In the genomic region with DNA sequence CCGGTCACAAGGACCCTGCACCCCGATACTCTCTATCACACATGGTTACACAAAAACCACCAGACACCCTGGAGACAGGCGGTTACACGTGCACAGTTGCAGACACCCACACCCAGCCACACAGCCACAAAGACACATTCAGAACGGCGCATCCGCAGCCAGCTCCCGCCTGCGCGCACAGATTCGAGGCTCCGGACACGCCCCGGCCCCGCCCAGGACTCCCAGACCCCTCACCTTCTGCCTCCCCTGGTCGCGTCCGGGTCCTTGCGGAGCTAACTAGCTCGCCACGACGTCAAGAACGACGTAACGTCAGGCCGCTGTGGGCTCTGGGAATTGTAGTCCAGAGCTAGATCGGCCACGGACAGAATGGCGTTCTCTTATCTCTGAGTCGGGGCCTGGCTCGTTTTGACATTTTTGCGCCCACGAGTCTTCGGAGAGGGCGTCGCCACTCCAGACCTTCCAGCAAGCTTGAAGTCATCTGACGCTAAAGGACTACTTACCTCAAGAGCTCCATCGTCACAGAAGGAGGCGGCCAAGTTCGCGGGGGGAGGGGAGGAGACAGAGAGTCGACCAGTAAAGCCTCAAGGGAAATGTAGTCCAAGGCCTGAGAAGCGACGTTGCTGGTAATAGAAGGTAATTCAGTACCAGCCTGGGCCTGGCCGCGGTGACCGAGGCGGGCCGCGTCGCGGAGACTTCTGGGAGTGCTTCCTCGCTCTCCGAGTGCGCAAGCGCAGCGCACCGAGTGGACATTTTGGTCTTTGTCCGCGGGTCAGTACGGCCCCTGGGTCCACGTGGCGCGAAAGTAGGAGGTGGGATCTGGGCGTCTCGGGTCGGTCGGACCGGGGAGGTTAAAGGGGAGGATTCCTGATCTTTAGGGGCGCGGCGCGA, we compare ENCODE assay signal across 8 cellular contexts. TPM values are rescaled to one million over a fixed set of nuclear protein-coding genes. Genes with fewer than 3 reads are reported as not detected.
DNase-seq lines count a peak whose midpoint lies in the region; ATAC-seq, FAIRE-seq and TF ChIP-seq lines count a peak whose summit lies in the region.

ZNF146 (plus strand) TSS at position 719 of the 888 bp plus-strand sequence. CDS start 21,335 bp downstream, outside the sequence.
ZNF565 (minus strand) TSS at position 278 of the 888 bp plus-strand sequence. CDS start 12,680 bp downstream, outside the sequence.

- peak within 1 kb of the TSS; percentile 98 for H4K8ac ChIP-seq in trophoblast cell (ENCODE audit: low read depth, low read length)

- ATAC-seq in HG02798 (IDR thresholded peaks at IDR 0.05; ENCODE audit: poor library complexity, unreplicated experiment), result peak; percentile 93
- peak; percentile 96 to 98 (median 97) for ATAC-seq in heart left ventricle

- H3K36me3 ChIP-seq in SU-DHL-6 (ENCODE audit: low read length) (peaks cover 7% of the 10 kb centered on the region; the same call in 1 of the 2 replicates), heart left ventricle (peaks cover 0 to 11% (median 4%) of the 10 kb centered on the region in 9 donors), trophoblast cell (ENCODE audit: control insufficient read depth in 1 of 2, insufficient read depth in 2 of 2, low read length in 2 of 2) (peaks cover 2 to 5% of the 10 kb centered on the region in 2 experiments), transverse colon (peaks cover 0 to 9% (median 2%) of the 10 kb centered on the region in 4 donors)

- peak within 1 kb of the TSS; percentile 95 for H3K18ac ChIP-seq in trophoblast cell (ENCODE audit: low read length)

- FAIRE-seq in GM12892 (lab: Jason Lieb, UNC), result peak; percentile 99

- H3K27me3 ChIP-seq in SU-DHL-6 (ENCODE audit: low read length) (no peaks in the 10 kb centered on the region), heart left ventricle (no peaks in the 10 kb centered on the region), trophoblast cell (ENCODE audit: insufficient read depth, low read length) (no peaks in the 10 kb centered on the region), transverse colon (no peaks in the 10 kb centered on the region)

- peaks cover 11% of the 10 kb centered on the region for H3K79me1 ChIP-seq in trophoblast cell (ENCODE audit: low read length)

- H2BK5ac ChIP-seq in trophoblast cell (ENCODE audit: low read depth, low read length, poor library complexity), result peak within 1 kb of the TSS; percentile 98

- peak; percentile 88 for TF ChIP-seq POLR2A in GM12892 (IDR thresholded peaks at IDR 0.05; ENCODE audit: low read depth, low read length)
- TF ChIP-seq POLR2A in heart left ventricle (IDR thresholded peaks at IDR 0.05), result peak in 1 of 2 donors; percentile 71
- TF ChIP-seq POLR2A in transverse colon (IDR thresholded peaks at IDR 0.05), result peak; percentile 78

- no peaks in the 10 kb centered on the region for H3K9me2 ChIP-seq in SU-DHL-6 (replicated peaks; ENCODE audit: insufficient read depth, low read length)

- peak within 1 kb of the TSS; percentile 33 for H2AK5ac ChIP-seq in trophoblast cell (ENCODE audit: low read length)

- TF ChIP-seq EP300 in transverse colon (IDR thresholded peaks at IDR 0.05; ENCODE audit: low read depth), result no peak

- H2AFZ ChIP-seq in SU-DHL-6 (ENCODE audit: low read depth, low read length, severe bottlenecking) (peak within 1 kb of the TSS; percentile 97), trophoblast cell (ENCODE audit: insufficient read depth, low read length, poor library complexity) (peak within 1 kb of the TSS; percentile 80)

- peak within 1 kb of the TSS; percentile 78 for H3K27ac ChIP-seq in SU-DHL-6 (ENCODE audit: low read depth, low read length)
- peak within 1 kb of the TSS; percentile 63 for H3K27ac ChIP-seq in adipose tissue (ENCODE audit: low read depth, low read length)
- peak within 1 kb of the TSS; percentile 62 to 98 (median 96) for H3K27ac ChIP-seq in heart left ventricle
- H3K27ac ChIP-seq in trophoblast cell (ENCODE audit: low read depth, low read length), result peak within 1 kb of the TSS; percentile 75
- peak within 1 kb of the TSS; percentile 90 to 93 (median 92) for H3K27ac ChIP-seq in transverse colon

- peak within 1 kb of the TSS; percentile 89 for H3K4ac ChIP-seq in trophoblast cell (ENCODE audit: low read depth, low read length)

- peak within 1 kb of the TSS; percentile 97 for H4K91ac ChIP-seq in trophoblast cell (ENCODE audit: low read depth, low read length)

- DNase-seq in GM12892 (ENCODE audit: insufficient read length), result peak; percentile 93
- peak; percentile 88 for DNase-seq in NCI-H1417 treated with DMSO at 0.1 percent for 48 hours (lab: John Stamatoyannopoulos, UW)
- peak; percentile 97 to 99 (median 99) for DNase-seq in heart left ventricle
- peak; percentile 99 to 100 for DNase-seq in trophoblast cell
- DNase-seq in transverse colon, result peak; percentile 98

- H3K9me3 ChIP-seq in SU-DHL-6 (ENCODE audit: insufficient read depth, low read length) (no peaks in the 10 kb centered on the region), heart left ventricle (no peaks in the 10 kb centered on the region), trophoblast cell (ENCODE audit: insufficient read depth, low read depth, low read length) (no peaks in the 10 kb centered on the region), transverse colon (no peaks in the 10 kb centered on the region)

- peak within 1 kb of the TSS; percentile 83 for H3K4me3 ChIP-seq in SU-DHL-6 (ENCODE audit: insufficient read depth, low read length, poor library complexity, severe bottlenecking)
- peak within 1 kb of the TSS; percentile 54 to 92 (median 75) for H3K4me3 ChIP-seq in heart left ventricle
- peak within 1 kb of the TSS; percentile 85 for H3K4me3 ChIP-seq in trophoblast cell (ENCODE audit: low read depth, low read length)
- peak within 1 kb of the TSS; percentile 65 to 87 (median 75) for H3K4me3 ChIP-seq in transverse colon

- in situ Hi-C loops in transverse colon (cut with MboI; ENCODE audit: low pct_ligation_motif_present in 1 of 4, low pct_unique_long_range_greater_than_20kb in 1 of 4, low sequenced_read_pairs in 3 of 4), result loop anchor here in 1 of 4 donors (25.0 kb wide), 1 partner anchor 273 kb away; the partner anchor contains the start of gene ZNF566

- peaks cover 9% of the 10 kb centered on the region; the same call in 1 of the 2 replicates for H4K20me1 ChIP-seq in SU-DHL-6 (ENCODE audit: low read depth, low read length)

- peak within 1 kb of the TSS; percentile 86 for H3K9ac ChIP-seq in SU-DHL-6 (ENCODE audit: low read length)
- H3K9ac ChIP-seq in trophoblast cell (ENCODE audit: low read length), result peak within 1 kb of the TSS; percentile 93

- H2BK12ac ChIP-seq in trophoblast cell (ENCODE audit: low read length), result peak within 1 kb of the TSS; percentile 87

- peaks cover 4% of the 10 kb centered on the region; the same call in 1 of the 2 replicates for H3F3A ChIP-seq in SU-DHL-6 (ENCODE audit: insufficient read depth)

- intact Hi-C loops in heart left ventricle (cut with DNase I) (loop anchor here in 2 of 10 donors (10.0 kb wide), 1 partner anchor 270 kb away; the partner anchor contains the start of gene ZNF566 (in 2 of the 2)), transverse colon (cut with DNase I; ENCODE audit: low total_unique reads) (no loop called here)

- peaks cover 46% of the 10 kb centered on the region for H3K79me2 ChIP-seq in SU-DHL-6 (ENCODE audit: insufficient read depth, low read length)
- H3K79me2 ChIP-seq in trophoblast cell (ENCODE audit: control insufficient read depth, insufficient read depth, low read length, poor library complexity), result peaks cover 18% of the 10 kb centered on the region

- peak within 1 kb of the TSS; percentile 95 for H3K14ac ChIP-seq in trophoblast cell (ENCODE audit: low read length)

- H4K12ac ChIP-seq in trophoblast cell (ENCODE audit: low read depth, low read length), result peak within 1 kb of the TSS; percentile 93

- 0% methylated on average over 73 of the region's 73 CpGs for WGBS in adipose tissue, 3 donors
- 0 to 1% (median 1%) methylated on average over 62 to 73 of the region's 73 CpGs for WGBS in heart left ventricle, 4 donors
- WGBS in trophoblast cell (ENCODE audit: extremely low coverage, insufficient coverage, insufficient read length), result no CpG with 5 or more reads among the region's 73 CpGs
- WGBS in transverse colon (ENCODE audit: low coverage in 1 of 2), 2 donors, result 1% methylated on average over 73 of the region's 73 CpGs; no CpG with 5 or more reads in 1 of the 2 donors

- H3K4me1 ChIP-seq in heart left ventricle (peaks cover 0 to 34% (median 13%) of the 10 kb centered on the region in 12 donors), trophoblast cell (ENCODE audit: control insufficient read depth in 1 of 2, insufficient read depth in 2 of 2, low read length in 2 of 2) (peaks cover 5 to 9% of the 10 kb centered on the region in 2 experiments), transverse colon (peaks cover 4 to 17% (median 10%) of the 10 kb centered on the region in 4 donors)

- H3K4me2 ChIP-seq in SU-DHL-6 (ENCODE audit: low read depth, low read length, poor library complexity, severe bottlenecking) (peak within 1 kb of the TSS; percentile 84), trophoblast cell (ENCODE audit: low read length) (peak within 1 kb of the TSS; percentile 93)

- H2BK120ac ChIP-seq in trophoblast cell (ENCODE audit: insufficient read depth, low read length, poor library complexity), result peak within 1 kb of the TSS; percentile 98

- peak within 1 kb of the TSS; percentile 0 for H3K23ac ChIP-seq in trophoblast cell (ENCODE audit: low read length)

- no peak for TF ChIP-seq CTCF in SU-DHL-6 (IDR thresholded peaks at IDR 0.05; ENCODE audit: insufficient read depth, low read length, poor library complexity, severe bottlenecking)
- TF ChIP-seq CTCF in heart left ventricle (IDR thresholded peaks at IDR 0.05), result peak in 5 of 12 donors; percentile 5 to 37 (median 13)
- peak in 3 of 5 experiments; percentile 21 to 66 (median 57) for TF ChIP-seq CTCF in transverse colon (IDR thresholded peaks at IDR 0.05)

RNA-seq across cellular contexts. Expression of gene ZNF146, which starts in this region (rescaled TPM):
- 62.5 TPM for polyA plus RNA-seq in GM12892 (2012; ENCODE audit: missing spikeins)
- 10 to 100 TPM; 15.8 to 29.7 (median 28.5) TPM for polyA plus RNA-seq in adipose tissue
- 10 to 100 TPM; 28.2 to 53.7 (median 35.1) TPM for total RNA-seq in heart left ventricle
- polyA plus RNA-seq in heart left ventricle, result 10 to 100 TPM; 14.1 to 41.1 TPM
- 51.0 and 52.9 TPM in 2 replicates for polyA plus RNA-seq in trophoblast cell (2013)
- total RNA-seq in transverse colon, result 100 to 1,000 TPM in 1 of 4 donors, 10 to 100 TPM in 3; 10.8 to 105 (median 52.2) TPM

RNA-seq across cellular contexts. Expression of gene ZNF565, which starts in this region (rescaled TPM):
- polyA plus RNA-seq in GM12892 (2012; ENCODE audit: missing spikeins), result 1.6 TPM
- polyA plus RNA-seq in adipose tissue (1 to 10 TPM; 2.5 TPM), heart left ventricle (1 to 10 TPM; 2.6 to 3.6 TPM)
- total RNA-seq in heart left ventricle (1 to 10 TPM; 2.3 to 4.3 (median 3.0) TPM), transverse colon (1 to 10 TPM in 2 of 4 donors, under 1 TPM in 1, not detected in 1; 1.00 to 4.1 (median 4.0) TPM)
- 2.7 and 2.8 TPM in 2 replicates for polyA plus RNA-seq in trophoblast cell (2013)

Comparison
In these comparisons a context has a peak if more than half of its experiments do, and no peak if none do; other contexts are left out.
1. Peak in every context shown above with its lines: DNase-seq, ATAC-seq, H3K4me3 ChIP-seq and H3K27ac ChIP-seq.